ENCODE assay signal across 8 cellular contexts in the genomic region with DNA sequence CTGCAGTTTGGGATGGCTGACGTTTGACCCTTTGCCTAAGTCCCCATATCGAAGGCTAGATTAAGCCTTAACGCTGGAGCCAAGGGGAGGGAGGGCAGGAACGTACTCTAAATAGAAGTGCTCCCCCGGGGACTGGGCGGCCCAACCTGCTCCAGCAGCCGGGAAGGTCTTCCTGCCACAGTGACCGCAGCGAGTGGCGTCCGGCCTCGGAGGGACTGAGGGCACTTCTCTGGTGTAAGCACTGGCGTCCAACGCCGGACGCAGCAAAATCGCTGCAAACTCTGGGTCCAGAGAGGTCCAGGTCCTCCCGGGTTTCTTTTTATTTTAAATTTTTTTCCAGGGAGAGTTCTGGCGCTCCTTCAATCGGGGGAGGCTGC. TPM values are rescaled to one million over a fixed set of nuclear protein-coding genes. Genes with fewer than 3 reads are reported as not detected.
A peak's percentile ranks its signal among the peaks of the same experiment; 100 is the strongest.
DNase-seq lines count a peak whose midpoint lies in the region; ATAC-seq lines count a peak whose summit lies in the region.

No MANE protein-coding gene starts in this region.

- ATAC-seq in GM18508 (IDR thresholded peaks at IDR 0.05; ENCODE audit: insufficient read depth, unreplicated experiment) (peak; percentile 8), HG03097 (IDR thresholded peaks at IDR 0.05; ENCODE audit: low FRiP score, unreplicated experiment) (peak; percentile 13)
- ATAC-seq in activated CD8-positive, alpha-beta T cell treated with anti-CD3 and anti-CD28 coated beads, Interleukin-2, amount 10 ng/mL, durations not matched to agents 7 days and 5 days, result peak; percentile 20

- peak overlapping the region; percentile 93 for H3K4me3 Mint-ChIP-seq in activated CD8-positive, alpha-beta T cell treated with anti-CD3 and anti-CD28 coated beads, Interleukin-2, amount 10 ng/mL, durations not matched to agents 7 days and 5 days

- no peaks in the 10 kb centered on the region for H3K9me3 Mint-ChIP-seq in activated CD8-positive, alpha-beta T cell treated with anti-CD3 and anti-CD28 coated beads, Interleukin-2, amount 10 ng/mL, durations not matched to agents 7 days and 5 days (ENCODE audit: insufficient read depth)

- no peak overlapping the region for H3K27ac Mint-ChIP-seq in activated CD8-positive, alpha-beta T cell treated with anti-CD3 and anti-CD28 coated beads, Interleukin-2, amount 10 ng/mL, durations not matched to agents 7 days and 5 days

- H3K27me3 Mint-ChIP-seq in activated CD8-positive, alpha-beta T cell treated with anti-CD3 and anti-CD28 coated beads, Interleukin-2, amount 10 ng/mL, durations not matched to agents 7 days and 5 days (ENCODE audit: low read depth), result peaks cover 8% of the 10 kb centered on the region

- intact Hi-C loops in posterior vena cava (cut with DNase I), result no loop called here

- H3K36me3 Mint-ChIP-seq in activated CD8-positive, alpha-beta T cell treated with anti-CD3 and anti-CD28 coated beads, Interleukin-2, amount 10 ng/mL, durations not matched to agents 7 days and 5 days (ENCODE audit: low read depth), result peaks cover 2% of the 10 kb centered on the region

- POLR2A ChIA-PET in activated CD8-positive, alpha-beta T cell treated with anti-CD3 and anti-CD28 coated beads, Interleukin-2, amount 10 ng/mL, durations not matched to agents 7 days and 5 days (lab: Charles Lee), result interaction anchor here (1.4 kb wide), 1 partner anchor 28 kb away, joined by 13 read pairs; a partner anchor contains a TSS

- peaks cover 21% of the 10 kb centered on the region for H3K4me1 Mint-ChIP-seq in activated CD8-positive, alpha-beta T cell treated with anti-CD3 and anti-CD28 coated beads, Interleukin-2, amount 10 ng/mL, durations not matched to agents 7 days and 5 days (ENCODE audit: low read depth)

- DNase-seq in activated CD8-positive, alpha-beta T cell treated with anti-CD3 and anti-CD28 coated beads, Interleukin-2, amount 10 ng/mL, durations not matched to agents 7 days and 5 days, result peak; percentile 31
- DNase-seq in germinal center (ENCODE audit: low spot score) (peak; percentile 6), posterior vena cava (ENCODE audit: low spot score) (peak; percentile 90), HK-2 (ENCODE audit: unreplicated experiment) (no peak), NOMO-1 (lab: John Stamatoyannopoulos, UW; ENCODE audit: unreplicated experiment in 2 of 2) (no peak), AG08395 (ENCODE audit: low spot score) (no peak)

- CTCF ChIA-PET in activated CD8-positive, alpha-beta T cell treated with anti-CD3 and anti-CD28 coated beads, Interleukin-2, amount 10 ng/mL, durations not matched to agents 7 days and 5 days (lab: Charles Lee), result no interaction called here

RNA-seq across cellular contexts. Expression of a gene that starts 0.5 kb away (rescaled TPM):
- 1 to 10 TPM; 1.7 to 2.6 TPM for total RNA-seq in activated CD8-positive, alpha-beta T cell treated with anti-CD3 and anti-CD28 coated beads, Interleukin-2, amount 10 ng/mL, durations not matched to agents 7 days and 5 days
- 1 to 10 TPM; 3.5 TPM for total RNA-seq in posterior vena cava

RNA-seq across cellular contexts. Expression of a gene that starts 28.3 kb away (rescaled TPM):
- 1,000 to 10,000 TPM; 2,209 to 2,222 TPM for total RNA-seq in activated CD8-positive, alpha-beta T cell treated with anti-CD3 and anti-CD28 coated beads, Interleukin-2, amount 10 ng/mL, durations not matched to agents 7 days and 5 days
- total RNA-seq in posterior vena cava, result 1,000 to 10,000 TPM; 1,572 to 1,582 TPM

Comparison
In these comparisons a context has a peak if more than half of its experiments do, and no peak if none do; other contexts are left out.
1. DNase-seq: peak in activated CD8-positive, alpha-beta T cell treated with anti-CD3 and anti-CD28 coated beads, Interleukin-2, amount 10 ng/mL, durations not matched to agents 7 days and 5 days (single experiment), germinal center (single experiment) and posterior vena cava (single experiment); none in HK-2 (single experiment), NOMO-1 (0 of 2) and AG08395 (single experiment).
2. Peak in every context shown above with its lines, with median percentiles within 50 percentile points of each other: ATAC-seq.